In genomic region chr4:3036131-3036952, GRCh38 we compare ENCODE assay signal across 14 cellular contexts. TPM values are rescaled to one million over a fixed set of nuclear protein-coding genes. Genes with fewer than 3 reads are reported as not detected.
DNase-seq lines count a peak whose midpoint lies in the region; ATAC-seq and TF ChIP-seq lines count a peak whose summit lies in the region.
"Had no signal": no experiment of that assay in that cellular context is flagged by ENCODE, and none has a peak within 500 bp of the region (broad histone marks: within the 10 kb centered on the region; RNA-seq: fewer than 3 reads in every experiment).

No MANE protein-coding gene starts in this region.

- no peak overlapping the region for H3K4me2 ChIP-seq in trophoblast cell (ENCODE audit: low read length)
- H3K4me2 ChIP-seq: BLaER1 had no signal

- H3K27ac ChIP-seq in coronary artery (no peak overlapping the region), trophoblast cell (ENCODE audit: low read depth, low read length) (no peak overlapping the region)
- H3K27ac ChIP-seq: BLaER1, HL-60 had no signal

- H3K4me1 Mint-ChIP-seq in IgD-negative memory B cell, result peaks cover 12 to 17% (median 16%) of the 10 kb centered on the region in 3 donors

- H4K12ac ChIP-seq in trophoblast cell (ENCODE audit: low read depth, low read length), result no peak overlapping the region

- H3K4me3 Mint-ChIP-seq in IgD-negative memory B cell, result peak overlapping the region in 1 of 4 donors; percentile 84

- CTCF ChIA-PET in GM10248 (lab: Yijun Ruan, JAX), result interaction anchor here (0.9 to 5.3 kb wide), 14 partner anchors 9 to 100 kb away, joined by 3 to 39 read pairs (median 4); no protein-coding TSS in a partner anchor

- TF ChIP-seq CTCF in GM10248 (IDR thresholded peaks at IDR 0.05; ENCODE audit: control extremely low read depth, extremely low read depth, low read depth, missing control alignments) (no peak), coronary artery (IDR thresholded peaks at IDR 0.05) (no peak)

- H3K27me3 Mint-ChIP-seq in IgD-negative memory B cell, result peaks cover 4% of the 10 kb centered on the region

- H4K8ac ChIP-seq in trophoblast cell (ENCODE audit: low read depth, low read length), result no peak overlapping the region

- H3K9me3 ChIP-seq in trophoblast cell (ENCODE audit: insufficient read depth, low read depth, low read length), result peaks cover 2% of the 10 kb centered on the region
- H3K9me3 ChIP-seq: BLaER1, MG63 had no signal

- no peaks in the 10 kb centered on the region for H3K4me1 ChIP-seq in trophoblast cell (ENCODE audit: control insufficient read depth in 1 of 2, insufficient read depth in 2 of 2, low read length in 2 of 2)

- H3K9ac ChIP-seq in trophoblast cell (ENCODE audit: low read length), result no peak overlapping the region
- H3K9ac ChIP-seq: BLaER1 had no signal

- no peaks in the 10 kb centered on the region for H3K27me3 ChIP-seq in trophoblast cell (ENCODE audit: insufficient read depth, low read length)
- H3K27me3 ChIP-seq: BLaER1, MG63 had no signal

- H3K18ac ChIP-seq in trophoblast cell (ENCODE audit: low read length), result no peak overlapping the region

- H3K4me3 ChIP-seq in coronary artery (no peak overlapping the region), trophoblast cell (ENCODE audit: low read depth, low read length) (no peak overlapping the region)
- H3K4me3 ChIP-seq: BLaER1, MG63 had no signal

- no peaks in the 10 kb centered on the region for H3K79me2 ChIP-seq in trophoblast cell (ENCODE audit: control insufficient read depth, insufficient read depth, low read length, poor library complexity)

- H4K91ac ChIP-seq in trophoblast cell (ENCODE audit: low read depth, low read length), result no peak overlapping the region

- POLR2A ChIA-PET in GM10248 (lab: Yijun Ruan, JAX), result no interaction called here

- no peak overlapping the region for H3K4ac ChIP-seq in trophoblast cell (ENCODE audit: low read depth, low read length)

- peaks cover 3% of the 10 kb centered on the region for H3K36me3 Mint-ChIP-seq in IgD-negative memory B cell
- H3K36me3 Mint-ChIP-seq: CD8-positive, alpha-beta T cell had no signal

- no peaks in the 10 kb centered on the region for H3K36me3 ChIP-seq in trophoblast cell (ENCODE audit: control insufficient read depth in 1 of 2, insufficient read depth in 2 of 2, low read length in 2 of 2)
- H3K36me3 ChIP-seq: BLaER1, MG63 had no signal

- no peak overlapping the region for H3K23ac ChIP-seq in trophoblast cell (ENCODE audit: low read length)

- H2BK120ac ChIP-seq in trophoblast cell (ENCODE audit: insufficient read depth, low read length, poor library complexity), result no peak overlapping the region

- no peak overlapping the region for H3K14ac ChIP-seq in trophoblast cell (ENCODE audit: low read length)

- no peak overlapping the region for H2AK5ac ChIP-seq in trophoblast cell (ENCODE audit: low read length)

- DNase-seq in GM10248 (ENCODE audit: extremely low spot score) (peak; percentile 19), coronary artery (ENCODE audit: low spot score) (peak; percentile 67), trophoblast cell (peak; percentile 88 to 93), SIG-M5 (lab: John Stamatoyannopoulos, UW) (no peak)
- DNase-seq in activated effector memory CD4-positive, alpha-beta T cell treated with anti-CD3 and anti-CD28 coated beads, Interleukin-2, amount 50 U/mL, for 16 hours, result no peak
- DNase-seq: MG63, NCI-H510A had no signal

- H3K79me1 ChIP-seq in trophoblast cell (ENCODE audit: low read length), result no peaks in the 10 kb centered on the region

- H2BK12ac ChIP-seq in trophoblast cell (ENCODE audit: low read length), result no peak overlapping the region

- peak overlapping the region in 2 of 3 donors; percentile 8 to 59 for H3K27ac Mint-ChIP-seq in IgD-negative memory B cell
- H3K27ac Mint-ChIP-seq: CD8-positive, alpha-beta T cell; HFFc6 had no signal

- no peak overlapping the region for H2BK5ac ChIP-seq in trophoblast cell (ENCODE audit: low read depth, low read length, poor library complexity)

- no peak for ATAC-seq in HG02623 (IDR thresholded peaks at IDR 0.05; ENCODE audit: unreplicated experiment)

- no peak overlapping the region for H2AFZ ChIP-seq in trophoblast cell (ENCODE audit: insufficient read depth, low read length, poor library complexity)

- WGBS in trophoblast cell (ENCODE audit: extremely low coverage, insufficient coverage, insufficient read length), result no CpG with 5 or more reads among the region's 21 CpGs

- H3K9me3 Mint-ChIP-seq in IgD-negative memory B cell, result no peaks in the 10 kb centered on the region
- H3K9me3 Mint-ChIP-seq: CD8-positive, alpha-beta T cell; HFFc6 had no signal

RNA-seq across cellular contexts. Expression of gene HTT-AS, which starts 38.0 kb away (rescaled TPM):
- polyA plus RNA-seq in IgD-negative memory B cell, result not detected
- polyA plus RNA-seq in trophoblast cell (2013), result not detected in 2 replicates
- polyA plus RNA-seq: IMR-90 had no signal

RNA-seq across cellular contexts. Expression of gene HTT, which starts 38.1 kb away (rescaled TPM):
- polyA plus RNA-seq in IgD-negative memory B cell, result 10.0 TPM
- 27.4 and 27.8 TPM in 2 replicates for polyA plus RNA-seq in trophoblast cell (2013)

Comparison
In these comparisons a context has a peak if more than half of its experiments do, and no peak if none do; other contexts are left out.
1. DNase-seq: peak in GM10248 (single experiment), coronary artery (single experiment) and trophoblast cell (2 of 2); none in SIG-M5 (single experiment) and activated effector memory CD4-positive, alpha-beta T cell treated with anti-CD3 and anti-CD28 coated beads, Interleukin-2, amount 50 U/mL, for 16 hours (single experiment).